8 cellular contexts compared by ENCODE assay signal in the genomic region with DNA sequence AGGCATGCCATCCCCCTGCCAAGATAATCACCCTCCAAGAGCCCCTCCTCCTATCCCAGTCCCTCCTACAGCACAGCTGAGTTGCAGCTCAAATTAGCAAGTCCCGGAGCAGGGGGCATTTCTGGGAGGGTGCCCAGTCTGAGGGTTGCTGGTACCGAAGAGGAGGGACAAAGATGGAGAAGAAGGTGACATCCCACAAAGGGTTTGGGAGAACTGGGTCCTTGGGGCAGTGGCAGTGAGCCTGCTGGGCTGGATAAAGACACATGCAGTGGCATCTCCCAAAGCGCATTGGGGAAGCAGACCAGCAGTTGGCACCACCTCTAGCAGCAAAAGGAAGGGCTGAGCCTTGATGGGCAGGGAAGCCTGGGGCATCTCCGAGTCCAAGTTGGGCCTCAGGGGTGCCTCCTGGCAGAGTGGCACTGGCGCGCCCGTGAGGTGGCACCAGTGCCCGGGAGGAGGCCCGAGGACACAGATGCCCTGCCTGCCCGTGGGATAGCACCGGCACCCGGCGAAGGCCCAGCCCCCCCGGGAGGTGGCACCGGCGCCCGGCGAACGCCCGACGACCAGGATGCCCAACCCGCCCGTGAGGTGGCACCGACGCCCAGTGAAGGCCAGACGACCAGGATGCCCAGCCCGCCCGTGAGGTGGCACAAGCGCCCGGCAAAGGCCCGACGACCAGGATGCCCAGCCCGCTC. TPM values are rescaled to one million over a fixed set of nuclear protein-coding genes. Genes with fewer than 3 reads are reported as not detected.
DNase-seq lines count a peak whose midpoint lies in the region; ATAC-seq and TF ChIP-seq lines count a peak whose summit lies in the region.

No MANE protein-coding gene starts in this region.

- intact Hi-C loops in heart left ventricle (cut with DNase I), result loop anchor here in 8 of 10 donors (2.0 to 10.0 kb wide), 13 partner anchors 44 to 149 kb away; a partner anchor contains a TSS
- intact Hi-C loops in prostate gland (cut with DNase I), result loop anchor here (5.0 kb wide), 1 partner anchor 66 kb away; a partner anchor contains a TSS

- DNase-seq in AG04450 (ENCODE audit: low read depth, low spot score), result no peak
- DNase-seq in heart left ventricle, result peak; percentile 58 to 77 (median 69)
- DNase-seq in prostate gland (ENCODE audit: low spot score), result peak; percentile 21
- DNase-seq in NCI-H2029 (lab: John Stamatoyannopoulos, UW), result no peak
- no peak for DNase-seq in mesenteric fat pad (ENCODE audit: low spot score)
- no peak for DNase-seq in activated CD4-positive, CD25-positive, alpha-beta regulatory T cell treated with anti-CD3 and anti-CD28 coated beads, Interleukin-2, amount 50 U/mL, for 72 hours

- no peaks in the 10 kb centered on the region for H3K9me3 ChIP-seq in AG04450 (ENCODE audit: control insufficient read depth, insufficient read depth, low read length)
- no peaks in the 10 kb centered on the region for H3K9me3 ChIP-seq in HUES48 (ENCODE audit: control insufficient read depth, insufficient read depth, low read length)
- H3K9me3 ChIP-seq in heart left ventricle, result no peaks in the 10 kb centered on the region
- H3K9me3 ChIP-seq in prostate gland, result no peaks in the 10 kb centered on the region

- peak in 3 of 4 donors; percentile 20 to 38 (median 29) for ATAC-seq in heart left ventricle

- H3K4me1 ChIP-seq in HUES48 (ENCODE audit: control insufficient read depth, insufficient read depth, low read length), result peaks cover 3% of the 10 kb centered on the region; the same call in 1 of the 2 replicates
- peaks cover 3 to 46% (median 30%) of the 10 kb centered on the region in 12 donors for H3K4me1 ChIP-seq in heart left ventricle
- no peaks in the 10 kb centered on the region for H3K4me1 ChIP-seq in prostate gland (replicated peaks)

- WGBS in heart left ventricle, 4 donors, result 1 to 18% (median 2%) methylated on average over 3 to 33 of the region's 33 CpGs
- 2% methylated on average over 26 of the region's 33 CpGs for WGBS in prostate gland

- H3K4me3 ChIP-seq in AG04450 (ENCODE audit: low read depth, low read length) (peak overlapping the region; percentile 77), HUES48 (ENCODE audit: low read depth, low read length) (peak overlapping the region; percentile 76), heart left ventricle (peak overlapping the region; percentile 71 to 98 (median 91)), prostate gland (peak overlapping the region; percentile 93 to 95)

- H3K27ac ChIP-seq in AG04450 (ENCODE audit: low read depth, low read length) (no peak overlapping the region), HUES48 (ENCODE audit: low read depth, low read length) (no peak overlapping the region), heart left ventricle (peak overlapping the region; percentile 66 to 95 (median 93)), prostate gland (peak overlapping the region; percentile 91 to 95)

- CTCF ChIA-PET in AG04450 (lab: Charles Lee), result interaction anchor here (1.1 kb wide), 3 partner anchors 27 to 83 kb away, joined by 3 to 10 read pairs (median 4); no protein-coding TSS in a partner anchor

- H3K36me3 ChIP-seq in HUES48 (ENCODE audit: control insufficient read depth, insufficient read depth, low read length) (no peaks in the 10 kb centered on the region), heart left ventricle (no peaks in the 10 kb centered on the region), prostate gland (no peaks in the 10 kb centered on the region)

- H3K27me3 ChIP-seq in AG04450 (ENCODE audit: control insufficient read depth, insufficient read depth, low read length), result no peaks in the 10 kb centered on the region
- no peaks in the 10 kb centered on the region for H3K27me3 ChIP-seq in HUES48 (ENCODE audit: control insufficient read depth, insufficient read depth, low read length)
- no peaks in the 10 kb centered on the region for H3K27me3 ChIP-seq in heart left ventricle
- no peaks in the 10 kb centered on the region for H3K27me3 ChIP-seq in prostate gland (replicated peaks; ENCODE audit: insufficient read depth)

- peak overlapping the region; percentile 4 for H3K27ac Mint-ChIP-seq in activated naive CD4-positive, alpha-beta T cell treated with anti-CD3 and anti-CD28 coated beads, Interleukin-2, amount 50 U/mL, for 24 hours

- TF ChIP-seq POLR2A in heart left ventricle (IDR thresholded peaks at IDR 0.05), result no peak
- no peak for TF ChIP-seq POLR2A in prostate gland (IDR thresholded peaks at IDR 0.05)

- no peaks in the 10 kb centered on the region for H3K27me3 Mint-ChIP-seq in activated naive CD4-positive, alpha-beta T cell treated with anti-CD3 and anti-CD28 coated beads, Interleukin-2, amount 50 U/mL, for 24 hours

- H3K4me1 Mint-ChIP-seq in activated naive CD4-positive, alpha-beta T cell treated with anti-CD3 and anti-CD28 coated beads, Interleukin-2, amount 50 U/mL, for 24 hours, result peaks cover 53% of the 10 kb centered on the region

- POLR2A ChIA-PET in AG04450 (lab: Yijun Ruan, JAX), result interaction anchor here (1.0 to 1.2 kb wide), 5 partner anchors 12 to 136 kb away, joined by 3 to 8 read pairs (median 5); a partner anchor contains a TSS

- no peak overlapping the region for H3K9ac ChIP-seq in HUES48 (ENCODE audit: low read depth, low read length)

- peak overlapping the region; percentile 81 for H3K4me3 Mint-ChIP-seq in activated naive CD4-positive, alpha-beta T cell treated with anti-CD3 and anti-CD28 coated beads, Interleukin-2, amount 50 U/mL, for 24 hours

- H3K36me3 Mint-ChIP-seq in activated naive CD4-positive, alpha-beta T cell treated with anti-CD3 and anti-CD28 coated beads, Interleukin-2, amount 50 U/mL, for 24 hours, result no peaks in the 10 kb centered on the region

- no peak for TF ChIP-seq CTCF in AG04450 (IDR thresholded peaks at IDR 0.05; ENCODE audit: low read depth, low read length)
- TF ChIP-seq CTCF in heart left ventricle (IDR thresholded peaks at IDR 0.05), result no peak
- TF ChIP-seq CTCF in prostate gland (IDR thresholded peaks at IDR 0.05), result no peak

- no peaks in the 10 kb centered on the region for H3K9me3 Mint-ChIP-seq in activated naive CD4-positive, alpha-beta T cell treated with anti-CD3 and anti-CD28 coated beads, Interleukin-2, amount 50 U/mL, for 24 hours

RNA-seq across cellular contexts. Expression of a gene that starts 0.6 kb away (rescaled TPM):
- polyA plus RNA-seq in AG04450 (2011; rRNA removed), result 24.1 and 25.5 TPM in 2 replicates
- polyA minus RNA-seq in AG04450 (2011; rRNA and poly(A)+ RNA removed), result 34.5 and 37.5 TPM in 2 replicates
- 100 to 1,000 TPM; 210 to 345 (median 247) TPM for total RNA-seq in heart left ventricle
- 100 to 1,000 TPM; 122 to 129 TPM for polyA plus RNA-seq in heart left ventricle
- total RNA-seq in prostate gland, result 100 to 1,000 TPM; 162 to 185 TPM
- total RNA-seq in mesenteric fat pad, result 43.7 TPM

RNA-seq across cellular contexts. Expression of a gene that starts 1.1 kb away (rescaled TPM):
- polyA plus RNA-seq in AG04450 (2011; rRNA removed) (0.52 and 0.77 TPM in 2 replicates), heart left ventricle (1 to 10 TPM in 1 of 2 donors, under 1 TPM in 1; 0.57 to 1.2 TPM)
- polyA minus RNA-seq in AG04450 (2011; rRNA and poly(A)+ RNA removed), result 0.43 and 1.6 TPM in 2 replicates
- total RNA-seq in heart left ventricle (1 to 10 TPM in 4 of 9 donors, under 1 TPM in 5; 0.42 to 3.7 (median 1.00) TPM), prostate gland (1 to 10 TPM; 4.5 to 10.0 TPM), mesenteric fat pad (0.32 TPM)

Comparison
In these comparisons a context has a peak if more than half of its experiments do, and no peak if none do; other contexts are left out.
1. DNase-seq: peak in heart left ventricle (5 of 5) and prostate gland (single experiment); none in AG04450 (single experiment), NCI-H2029 (single experiment), mesenteric fat pad (single experiment) and activated CD4-positive, CD25-positive, alpha-beta regulatory T cell treated with anti-CD3 and anti-CD28 coated beads, Interleukin-2, amount 50 U/mL, for 72 hours (single experiment).
2. H3K27ac ChIP-seq: peak in heart left ventricle (12 of 12) and prostate gland (2 of 2); none in AG04450 (single experiment) and HUES48 (single experiment).
3. Peak in every context shown above with its lines, with median percentiles within 50 percentile points of each other: H3K4me3 ChIP-seq.